In the genomic region with DNA sequence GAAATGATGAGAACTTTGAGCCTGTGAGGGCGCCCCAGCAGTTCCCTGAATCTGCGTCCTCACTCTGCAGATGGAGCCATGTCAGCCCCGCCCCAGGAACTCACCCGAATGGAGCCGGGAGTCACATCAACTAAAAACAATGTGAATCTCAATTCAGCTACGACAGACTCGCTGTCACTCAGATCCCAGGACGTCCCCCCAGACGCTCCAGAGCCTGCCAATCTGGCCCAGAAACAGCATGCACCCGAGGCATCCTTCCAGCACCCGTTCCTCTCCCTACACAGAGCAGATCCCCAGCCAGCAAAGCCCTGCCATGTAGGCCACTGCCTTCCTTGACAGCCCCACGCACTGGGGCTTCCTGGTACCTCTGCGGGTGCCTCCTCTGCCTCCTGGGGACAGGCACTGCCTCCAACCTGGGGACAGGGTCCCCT, we compare ENCODE assay signal across 15 cellular contexts.
A peak's percentile ranks its signal among the peaks of the same experiment; 100 is the strongest.
DNase-seq lines count a peak whose midpoint lies in the region; ATAC-seq and TF ChIP-seq lines count a peak whose summit lies in the region.
"Had no signal": no experiment of that assay in that cellular context is flagged by ENCODE, and none has a peak within 500 bp of the region (broad histone marks: within the 10 kb centered on the region; RNA-seq: fewer than 3 reads in every experiment).

No MANE protein-coding gene starts in this region.

- no peak overlapping the region for H2BK5ac ChIP-seq in mesendoderm (ENCODE audit: low read length)

- TF ChIP-seq CTCF in suprapubic skin (IDR thresholded peaks at IDR 0.05), result no peak
- TF ChIP-seq CTCF in activated CD8-positive, alpha-beta T cell treated with anti-CD3 and anti-CD28 coated beads for 36 hours (IDR thresholded peaks at IDR 0.05), result no peak

- H3K36me3 ChIP-seq in mesendoderm (ENCODE audit: control insufficient read depth, insufficient read depth, low read length) (no peaks in the 10 kb centered on the region), suprapubic skin (no peaks in the 10 kb centered on the region)
- H3K36me3 ChIP-seq: Peyer's patch had no signal

- H3K23ac ChIP-seq in mesendoderm (ENCODE audit: low read length), result no peak overlapping the region

- H3K27ac ChIP-seq in mesendoderm (ENCODE audit: low read depth, low read length) (no peak overlapping the region), suprapubic skin (peak overlapping the region; percentile 29)
- H3K27ac ChIP-seq: Peyer's patch had no signal

- H3K4me2 ChIP-seq in mesendoderm (ENCODE audit: low read length), result no peak overlapping the region

- CTCF ChIA-PET in activated CD8-positive, alpha-beta T cell treated with anti-CD3 and anti-CD28 coated beads for 36 hours (lab: Charles Lee), result no interaction called here

- POLR2A ChIA-PET in activated CD8-positive, alpha-beta T cell treated with anti-CD3 and anti-CD28 coated beads for 36 hours (lab: Charles Lee), result no interaction called here

- H3K4me1 ChIP-seq in mesendoderm (ENCODE audit: control insufficient read depth, low read depth, low read length) (no peaks in the 10 kb centered on the region), suprapubic skin (peaks cover 9% of the 10 kb centered on the region)
- H3K4me1 ChIP-seq: Peyer's patch had no signal

- intact Hi-C loops in activated CD8-positive, alpha-beta T cell treated with anti-CD3 and anti-CD28 coated beads for 36 hours (cut with micrococcal nuclease), result no loop called here

- H3K9me3 ChIP-seq in suprapubic skin, result no peaks in the 10 kb centered on the region

- H3K4me3 Mint-ChIP-seq in activated naive CD8-positive, alpha-beta T cell treated with anti-CD3 and anti-CD28 coated beads, Interleukin-2, amount 50 U/mL, for 24 hours, result no peak overlapping the region
- no peak overlapping the region for H3K4me3 Mint-ChIP-seq in activated CD8-positive, alpha-beta T cell treated with anti-CD3 and anti-CD28 coated beads for 36 hours
- H3K4me3 Mint-ChIP-seq: activated naive CD4-positive, alpha-beta T cell treated with anti-CD3 and anti-CD28 coated beads, Interleukin-2, amount 10 ng/mL, durations not matched to agents 7 days and 5 days; T-cell; WTC11 had no signal

- TF ChIP-seq EP300 in suprapubic skin (IDR thresholded peaks at IDR 0.05), result no peak

- TF ChIP-seq POLR2A in suprapubic skin (IDR thresholded peaks at IDR 0.05), result no peak

- no CpG with 5 or more reads among the region's 13 CpGs for WGBS in mesendoderm (ENCODE audit: extremely low coverage, insufficient coverage, low lambda C conversion rate)
- WGBS in suprapubic skin, result 55% methylated on average over 11 of the region's 13 CpGs

- no peak overlapping the region for H4K5ac ChIP-seq in mesendoderm (ENCODE audit: low read length)

- no peaks in the 10 kb centered on the region for H3K9me3 Mint-ChIP-seq in activated naive CD8-positive, alpha-beta T cell treated with anti-CD3 and anti-CD28 coated beads, Interleukin-2, amount 50 U/mL, for 24 hours
- no peaks in the 10 kb centered on the region for H3K9me3 Mint-ChIP-seq in activated CD8-positive, alpha-beta T cell treated with anti-CD3 and anti-CD28 coated beads for 36 hours
- H3K9me3 Mint-ChIP-seq: T-cell, WTC11 had no signal

- no peaks in the 10 kb centered on the region for H3K27me3 Mint-ChIP-seq in activated naive CD8-positive, alpha-beta T cell treated with anti-CD3 and anti-CD28 coated beads, Interleukin-2, amount 50 U/mL, for 24 hours
- H3K27me3 Mint-ChIP-seq in activated CD8-positive, alpha-beta T cell treated with anti-CD3 and anti-CD28 coated beads for 36 hours, result no peaks in the 10 kb centered on the region

- no peak overlapping the region for H4K8ac ChIP-seq in mesendoderm (ENCODE audit: low read depth, low read length)

- no peaks in the 10 kb centered on the region for H3K79me2 ChIP-seq in mesendoderm (ENCODE audit: control insufficient read depth, insufficient read depth, low read length)

- H2BK15ac ChIP-seq in mesendoderm (replicated peaks; ENCODE audit: low read depth), result no peak overlapping the region

- no peaks in the 10 kb centered on the region for H3K36me3 Mint-ChIP-seq in activated naive CD8-positive, alpha-beta T cell treated with anti-CD3 and anti-CD28 coated beads, Interleukin-2, amount 50 U/mL, for 24 hours (ENCODE audit: low read depth)
- no peaks in the 10 kb centered on the region for H3K36me3 Mint-ChIP-seq in activated CD8-positive, alpha-beta T cell treated with anti-CD3 and anti-CD28 coated beads for 36 hours (ENCODE audit: low read depth)
- H3K36me3 Mint-ChIP-seq: activated naive CD4-positive, alpha-beta T cell treated with anti-CD3 and anti-CD28 coated beads, Interleukin-2, amount 10 ng/mL, durations not matched to agents 7 days and 5 days; T-cell; WTC11 had no signal

- H3K4me1 Mint-ChIP-seq in activated naive CD8-positive, alpha-beta T cell treated with anti-CD3 and anti-CD28 coated beads, Interleukin-2, amount 50 U/mL, for 24 hours, result no peaks in the 10 kb centered on the region
- no peaks in the 10 kb centered on the region for H3K4me1 Mint-ChIP-seq in activated CD8-positive, alpha-beta T cell treated with anti-CD3 and anti-CD28 coated beads for 36 hours (ENCODE audit: low read depth)
- H3K4me1 Mint-ChIP-seq: activated naive CD4-positive, alpha-beta T cell treated with anti-CD3 and anti-CD28 coated beads, Interleukin-2, amount 10 ng/mL, durations not matched to agents 7 days and 5 days; T-cell had no signal

- H2BK120ac ChIP-seq in mesendoderm (ENCODE audit: low read depth, low read length), result no peak overlapping the region

- H3K4ac ChIP-seq in mesendoderm (ENCODE audit: low read depth, low read length), result no peak overlapping the region

- ATAC-seq in activated naive CD8-positive, alpha-beta T cell treated with anti-CD3 and anti-CD28 coated beads, Interleukin-2, amount 50 U/mL, for 24 hours, result no peak
- no peak for ATAC-seq in activated CD8-positive, alpha-beta T cell treated with anti-CD3 and anti-CD28 coated beads for 36 hours
- ATAC-seq in HG02798 (IDR thresholded peaks at IDR 0.05; ENCODE audit: poor library complexity, unreplicated experiment), result no peak
- ATAC-seq: T-cell, WTC11 had no signal

- H3K4me3 ChIP-seq in mesendoderm (ENCODE audit: low read length), result no peak overlapping the region
- H3K4me3 ChIP-seq in suprapubic skin, result no peak overlapping the region
- H3K4me3 ChIP-seq: Peyer's patch had no signal

- H3K27me3 ChIP-seq in mesendoderm (ENCODE audit: insufficient read depth, low read length, poor library complexity) (no peaks in the 10 kb centered on the region), suprapubic skin (peaks cover 10% of the 10 kb centered on the region)
- H3K27me3 ChIP-seq: Peyer's patch had no signal

- H3K56ac ChIP-seq in mesendoderm (ENCODE audit: low read length), result peak overlapping the region; percentile 42

- H2AK5ac ChIP-seq in mesendoderm (ENCODE audit: low read length), result no peak overlapping the region

- H3K9ac ChIP-seq in mesendoderm (ENCODE audit: low read length), result no peak overlapping the region

- H3K27ac Mint-ChIP-seq in activated naive CD8-positive, alpha-beta T cell treated with anti-CD3 and anti-CD28 coated beads, Interleukin-2, amount 50 U/mL, for 24 hours, result no peak overlapping the region
- no peak overlapping the region for H3K27ac Mint-ChIP-seq in activated CD8-positive, alpha-beta T cell treated with anti-CD3 and anti-CD28 coated beads for 36 hours
- H3K27ac Mint-ChIP-seq: activated naive CD4-positive, alpha-beta T cell treated with anti-CD3 and anti-CD28 coated beads, Interleukin-2, amount 10 ng/mL, durations not matched to agents 7 days and 5 days; T-cell had no signal

- no peak overlapping the region for H3K18ac ChIP-seq in mesendoderm (ENCODE audit: low read length)

- DNase-seq in NCI-H1694 (lab: John Stamatoyannopoulos, UW) (peak; percentile 90), ecto neural progenitor cell (ENCODE audit: low spot score) (peak; percentile 45), mesendoderm (no peak), suprapubic skin (ENCODE audit: low spot score in 2 of 2) (peak in 1 of 2 donors; percentile 62), retina (no peak)
- no peak for DNase-seq in activated naive CD8-positive, alpha-beta T cell treated with anti-CD3 and anti-CD28 coated beads, Interleukin-2, amount 50 U/mL, for 24 hours
- DNase-seq in activated CD8-positive, alpha-beta T cell treated with anti-CD3 and anti-CD28 coated beads for 36 hours, result no peak
- DNase-seq: activated CD8-positive, alpha-beta memory T cell treated with anti-CD3 and anti-CD28 coated beads, Interleukin-2, amount 50 U/mL, for 4 hours; activated naive CD4-positive, alpha-beta T cell treated with anti-CD3 and anti-CD28 coated beads, Interleukin-2, amount 10 ng/mL, durations not matched to agents 7 days and 5 days; NCI-H1930; NCI-H69 had no signal

- H3K79me1 ChIP-seq in mesendoderm (ENCODE audit: low read length), result no peaks in the 10 kb centered on the region

Comparison
In these comparisons a context has a peak if more than half of its experiments do, and no peak if none do; other contexts are left out.
1. DNase-seq: peak in NCI-H1694 (single experiment) and ecto neural progenitor cell (single experiment); none in mesendoderm (single experiment), activated naive CD8-positive, alpha-beta T cell treated with anti-CD3 and anti-CD28 coated beads, Interleukin-2, amount 50 U/mL, for 24 hours (single experiment), activated CD8-positive, alpha-beta T cell treated with anti-CD3 and anti-CD28 coated beads for 36 hours (single experiment) and retina (single experiment).